ENCODE assay signal across 13 cellular contexts in genomic region chr21:25427828-25428227, GRCh38.
"Had no signal": no experiment of that assay in that cellular context is flagged by ENCODE, and none has a peak within 500 bp of the region (broad histone marks: within the 10 kb centered on the region; RNA-seq: fewer than 3 reads in every experiment).

No MANE protein-coding gene starts in this region.

- H3K27me3 ChIP-seq: body of pancreas, pancreas, sigmoid colon, spleen, tibial artery had no signal

- H3K4me3 ChIP-seq: body of pancreas, lower lobe of right lung, pancreas, sigmoid colon, spleen, tibial artery had no signal

- H3K36me3 Mint-ChIP-seq: mesothelial cell of epicardium had no signal

- H3K4me3 Mint-ChIP-seq: mesothelial cell of epicardium had no signal

- H3K9me3 Mint-ChIP-seq: mesothelial cell of epicardium had no signal

- ATAC-seq: body of pancreas, left cardiac atrium, lower lobe of right lung, pancreas had no signal

- H3K4me1 ChIP-seq: body of pancreas, lower lobe of right lung, pancreas, sigmoid colon, tibial artery had no signal

- FAIRE-seq: pancreas, urothelium cell line had no signal

- DNase-seq: activated gamma-delta T cell treated with Interleukin-2 at 50 U/mL for 16 hours, amniotic stem cell, body of pancreas, caudate nucleus, left cardiac atrium, lower lobe of right lung, pancreas, sigmoid colon, spleen, T1000, tibial artery had no signal

- H3K4me1 Mint-ChIP-seq: mesothelial cell of epicardium had no signal

- H3K27ac Mint-ChIP-seq: mesothelial cell of epicardium had no signal

- H3K27ac ChIP-seq: body of pancreas, lower lobe of right lung, pancreas, sigmoid colon, spleen, tibial artery had no signal
